ENCODE assay signal across 7 cellular contexts in the genomic region with DNA sequence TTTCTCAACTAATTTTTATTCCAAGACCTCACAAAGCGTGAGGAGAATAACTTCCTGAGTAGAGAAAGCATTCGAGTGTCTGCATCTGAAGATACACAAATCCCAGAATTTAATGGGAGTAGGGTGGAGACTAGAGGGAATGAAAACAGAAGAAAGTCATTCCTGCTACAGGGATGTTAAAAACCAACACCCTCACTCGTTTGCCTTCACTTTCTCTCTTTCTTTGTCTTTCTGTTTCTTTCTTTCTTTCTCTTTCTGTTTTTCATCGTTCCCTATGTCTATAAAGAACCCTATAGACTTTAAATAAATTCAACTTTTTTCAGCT.
"Had no signal": no experiment of that assay in that cellular context is flagged by ENCODE, and none has a peak within 500 bp of the region (broad histone marks: within the 10 kb centered on the region; RNA-seq: fewer than 3 reads in every experiment).

No MANE protein-coding gene starts in this region.

- DNase-seq: activated CD4-positive, alpha-beta T cell treated with anti-CD3 and anti-CD28 coated beads, Interleukin-2, amount 50 U/mL, for 1 hour; activated gamma-delta T cell; activated T-cell treated with anti-CD3 and anti-CD28 coated beads, Interleukin-2, amount 50 U/mL, for 24 hours; hypothalamus; kidney glomerular epithelial cell; sigmoid colon; stimulated activated CD4-positive, alpha-beta T cell treated with anti-CD3 and anti-CD28 coated beads, Interleukin-4, amount 100 ng/mL, for 24 hours had no signal

- H3K36me3 ChIP-seq: sigmoid colon had no signal

- H3K4me3 ChIP-seq: sigmoid colon had no signal

- H3K9me3 ChIP-seq: sigmoid colon had no signal

- H3K27me3 ChIP-seq: sigmoid colon had no signal
